8 cellular contexts compared by ENCODE assay signal in genomic region chr14:69767369-69767999, GRCh38. TPM values are rescaled to one million over a fixed set of nuclear protein-coding genes. Genes with fewer than 3 reads are reported as not detected.
DNase-seq lines count a peak whose midpoint lies in the region; TF ChIP-seq lines count a peak whose summit lies in the region.

No MANE protein-coding gene starts in this region.

- H2AFZ ChIP-seq in H9 (ENCODE audit: low read length), result no peak overlapping the region
- H2AFZ ChIP-seq in neural cell (ENCODE audit: low read depth, low read length), result peak overlapping the region; percentile 91

- H3K14ac ChIP-seq in H9 (ENCODE audit: insufficient read depth, low read length), result peak overlapping the region; percentile 91

- H3K9ac ChIP-seq in H9 (ENCODE audit: extremely low read depth, insufficient read length, low read length) (peak overlapping the region; percentile 94), neural cell (ENCODE audit: low read length) (peak overlapping the region; percentile 100)

- H3K27ac ChIP-seq in H9 (ENCODE audit: insufficient read length, low read depth, low read length) (peak overlapping the region; percentile 55), neural cell (ENCODE audit: low read length) (peak overlapping the region; percentile 100)

- no peaks in the 10 kb centered on the region for H3K4me1 ChIP-seq in H9 (ENCODE audit: insufficient read depth, low read length)

- peak; percentile 55 for TF ChIP-seq EP300 in neural cell (conservative IDR thresholded peaks at IDR 0.05; ENCODE audit: poor library complexity, severe bottlenecking)

- H3K4me2 ChIP-seq in H9 (ENCODE audit: insufficient read depth, insufficient read length, low read length) (peak overlapping the region; percentile 54), neural cell (ENCODE audit: low read length) (peak overlapping the region; percentile 100)

- H2AK5ac ChIP-seq in H9 (ENCODE audit: insufficient read length, low read length), result no peak overlapping the region

- H4K5ac ChIP-seq in H9 (ENCODE audit: insufficient read length, low read depth, low read length), result peak overlapping the region; percentile 89

- H3K4me3 ChIP-seq in fibroblast of villous mesenchyme (ENCODE audit: low read depth, low read length) (peak overlapping the region; percentile 100), neural cell (ENCODE audit: low read length) (peak overlapping the region; percentile 93)

- H3K9me3 ChIP-seq in H9 (ENCODE audit: control insufficient read depth, low read depth, low read length) (no peaks in the 10 kb centered on the region), neural cell (ENCODE audit: low read length) (no peaks in the 10 kb centered on the region)

- H3K4me3 Mint-ChIP-seq in H9, result peak overlapping the region; percentile 99 to 100
- H3K4me3 Mint-ChIP-seq in stimulated activated naive CD8-positive, alpha-beta T cell treated with anti-CD3 and anti-CD28 coated beads, Interleukin-15, Interleukin-2, amounts not matched to agents 100 ng/mL and 50 ng/mL, for 24 hours, result peak overlapping the region; percentile 96

- H3F3A ChIP-seq in neural cell (ENCODE audit: insufficient read depth, low read length, poor library complexity, severe bottlenecking), result no peaks in the 10 kb centered on the region

- no peak overlapping the region for H2BK15ac ChIP-seq in H9 (ENCODE audit: low read depth, low read length)

- peaks cover 26% of the 10 kb centered on the region for H3K36me3 ChIP-seq in neural cell (ENCODE audit: insufficient read depth, low read length)

- peak overlapping the region; percentile 91 for H3K56ac ChIP-seq in H9 (ENCODE audit: insufficient read length, low read depth, low read length)

- no CpG with 5 or more reads among the region's 54 CpGs for WGBS in H9 (ENCODE audit: extremely low coverage, insufficient read length, low lambda C conversion rate)

- H3K27me3 ChIP-seq in H9 (ENCODE audit: insufficient read depth, low read length) (no peaks in the 10 kb centered on the region; the same call in 1 of the 2 replicates), neural cell (ENCODE audit: insufficient read depth, low read depth, low read length) (no peaks in the 10 kb centered on the region)

- H3K23me2 ChIP-seq in H9 (ENCODE audit: insufficient read length, low read depth, low read length, poor library complexity, severe bottlenecking), result peaks cover 6% of the 10 kb centered on the region

- H3K79me2 ChIP-seq in H9 (ENCODE audit: insufficient read depth, low read length) (peaks cover 3% of the 10 kb centered on the region; the same call in 1 of the 2 replicates), neural cell (replicated peaks; ENCODE audit: insufficient read depth, low read length) (peaks cover 23% of the 10 kb centered on the region)

- H3K18ac ChIP-seq in H9 (ENCODE audit: insufficient read length, low read depth, low read length), result peak overlapping the region; percentile 84

- peaks cover 19 to 29% of the 10 kb centered on the region in 2 experiments for H3K4me1 Mint-ChIP-seq in H9
- peaks cover 86% of the 10 kb centered on the region for H3K4me1 Mint-ChIP-seq in stimulated activated naive CD8-positive, alpha-beta T cell treated with anti-CD3 and anti-CD28 coated beads, Interleukin-15, Interleukin-2, amounts not matched to agents 100 ng/mL and 50 ng/mL, for 24 hours (ENCODE audit: low read depth)

- TF ChIP-seq CTCF in H9 (conservative IDR thresholded peaks at IDR 0.05), result no peak
- no peak for TF ChIP-seq CTCF in fibroblast of villous mesenchyme (IDR thresholded peaks at IDR 0.05; ENCODE audit: insufficient read depth, low read depth, low read length)
- no peak for TF ChIP-seq CTCF in neural cell (IDR thresholded peaks at IDR 0.05; ENCODE audit: poor library complexity, severe bottlenecking)

- H4K91ac ChIP-seq in H9 (ENCODE audit: insufficient read length, low read depth, low read length), result peak overlapping the region; percentile 99

- peak overlapping the region; percentile 98; the same call in 1 of the 2 replicates for H3K4ac ChIP-seq in H9 (ENCODE audit: low read depth, low read length)

- no peaks in the 10 kb centered on the region for H4K20me1 ChIP-seq in H9 (ENCODE audit: control insufficient read depth, insufficient read depth, insufficient read length)
- no peaks in the 10 kb centered on the region for H4K20me1 ChIP-seq in neural cell (ENCODE audit: insufficient read depth)

- H3K23ac ChIP-seq in H9 (ENCODE audit: insufficient read length, low read depth, low read length), result no peak overlapping the region

- peaks cover 5% of the 10 kb centered on the region for H3K27me3 Mint-ChIP-seq in H9 (ENCODE audit: low read depth)
- no peaks in the 10 kb centered on the region for H3K27me3 Mint-ChIP-seq in stimulated activated naive CD8-positive, alpha-beta T cell treated with anti-CD3 and anti-CD28 coated beads, Interleukin-15, Interleukin-2, amounts not matched to agents 100 ng/mL and 50 ng/mL, for 24 hours

- H2BK12ac ChIP-seq in H9 (ENCODE audit: insufficient read length, low read depth, low read length), result no peak overlapping the region

- no peaks in the 10 kb centered on the region for H3K9me2 ChIP-seq in neural cell (ENCODE audit: insufficient read depth, low read length)

- TF ChIP-seq RAD21 in neural cell (conservative IDR thresholded peaks at IDR 0.05), result no peak

- H3K9me3 Mint-ChIP-seq in H9, result no peaks in the 10 kb centered on the region
- peaks cover 7% of the 10 kb centered on the region for H3K9me3 Mint-ChIP-seq in stimulated activated naive CD8-positive, alpha-beta T cell treated with anti-CD3 and anti-CD28 coated beads, Interleukin-15, Interleukin-2, amounts not matched to agents 100 ng/mL and 50 ng/mL, for 24 hours

- H2BK5ac ChIP-seq in H9 (ENCODE audit: insufficient read length, low read length), result peak overlapping the region; percentile 12

- peak overlapping the region; percentile 100 for H3K27ac Mint-ChIP-seq in H9
- H3K27ac Mint-ChIP-seq in stimulated activated naive CD8-positive, alpha-beta T cell treated with anti-CD3 and anti-CD28 coated beads, Interleukin-15, Interleukin-2, amounts not matched to agents 100 ng/mL and 50 ng/mL, for 24 hours, result peak overlapping the region; percentile 100

- H2BK120ac ChIP-seq in H9 (ENCODE audit: low read depth, low read length, poor library complexity, severe bottlenecking), result peak overlapping the region; percentile 97

- DNase-seq in EH (ENCODE audit: low read depth) (peak; percentile 92), H9 (peak; percentile 92), M059J (ENCODE audit: low read depth) (peak; percentile 84), SHP77 (lab: John Stamatoyannopoulos, UW) (peak; percentile 83 to 89), activated gamma-delta T cell (lab: John Stamatoyannopoulos, UW) (peak; percentile 85), fibroblast of villous mesenchyme (ENCODE audit: low read depth) (peak; percentile 92)

- peaks cover 6% of the 10 kb centered on the region for H3K79me1 ChIP-seq in H9 (ENCODE audit: insufficient read depth, low read depth, low read length, poor library complexity, severe bottlenecking)

- peaks cover 46 to 52% (median 49%) of the 10 kb centered on the region in 3 experiments for H3K36me3 Mint-ChIP-seq in H9 (ENCODE audit: insufficient read depth in 1 of 3, low read depth in 3 of 3)
- H3K36me3 Mint-ChIP-seq in stimulated activated naive CD8-positive, alpha-beta T cell treated with anti-CD3 and anti-CD28 coated beads, Interleukin-15, Interleukin-2, amounts not matched to agents 100 ng/mL and 50 ng/mL, for 24 hours (ENCODE audit: low read depth), result peaks cover 68% of the 10 kb centered on the region

- no peak overlapping the region for H2BK20ac ChIP-seq in H9 (ENCODE audit: low read depth, low read length, poor library complexity, severe bottlenecking)

- H3T11ph ChIP-seq in H9 (ENCODE audit: low read length), result peak overlapping the region; percentile 26

- H4K8ac ChIP-seq in H9 (replicated peaks; ENCODE audit: insufficient read length, low read depth, low read length), result no peak overlapping the region

TF ChIP-seq in neural cell, 6 proteins besides CTCF, POLR2A, EP300 and RAD21:
- TF ChIP-seq SMC3 (conservative IDR thresholded peaks at IDR 0.05; ENCODE audit: poor library complexity) (peak; percentile 25), EZH2 (IDR thresholded peaks at IDR 0.05; ENCODE audit: borderline replicate concordance, insufficient read depth, low read length, poor library complexity, severe bottlenecking) (no peak), MXI1 (conservative IDR thresholded peaks at IDR 0.05; ENCODE audit: poor library complexity, severe bottlenecking) (peak; percentile 57), REST (IDR thresholded peaks at IDR 0.05; ENCODE audit: borderline replicate concordance) (peak; percentile 91), POLR2AphosphoS5 (IDR thresholded peaks at IDR 0.05) (peak; percentile 96), TAF1 (IDR thresholded peaks at IDR 0.05; ENCODE audit: low read depth) (peak; percentile 94)
TF ChIP-seq in neural cell: peak in this region for 5.

RNA-seq across cellular contexts. Expression of gene SRSF5, which starts 0.5 kb away (rescaled TPM):
- total RNA-seq in H9 (2021) (364 and 389 TPM in 2 replicates), fibroblast of villous mesenchyme (101 and 116 TPM in 2 replicates)
- total RNA-seq in M059J (2014; rRNA removed; shearing (Covaris generic)), result 85.9 and 94.1 TPM in 2 replicates
- polyA plus RNA-seq in neural cell, result 1,017 and 1,027 TPM in 2 replicates
- 278 and 312 TPM in 2 replicates for polyA minus RNA-seq in neural cell

RNA-seq across cellular contexts. Expression of gene SLC10A1, which starts 29.6 kb away (rescaled TPM):
- total RNA-seq in H9 (2021) (not detected in 2 replicates), fibroblast of villous mesenchyme (not detected in 2 replicates)
- not detected in 2 replicates for total RNA-seq in M059J (2014; rRNA removed; shearing (Covaris generic))
- polyA plus RNA-seq in neural cell, result not detected in 2 replicates
- not detected in 2 replicates for polyA minus RNA-seq in neural cell

Comparison
In these comparisons a context has a peak if more than half of its experiments do, and no peak if none do; other contexts are left out.
1. Peak in every context shown above with its lines: DNase-seq, H3K4me3 ChIP-seq and H3K27ac ChIP-seq.